ENCODE assay signal across 21 cellular contexts in genomic region chr1:84711091-84711490, GRCh38.
"Had no signal": no experiment of that assay in that cellular context is flagged by ENCODE, and none has a peak within 500 bp of the region (broad histone marks: within the 10 kb centered on the region; RNA-seq: fewer than 3 reads in every experiment).

No MANE protein-coding gene starts in this region.

- H3K27me3 ChIP-seq: heart left ventricle had no signal

- H3K27ac ChIP-seq: lower lobe of right lung, prostate gland had no signal

- H3K9me3 ChIP-seq: heart left ventricle, lower lobe of right lung, prostate gland had no signal

- H3K36me3 ChIP-seq: heart left ventricle, lower lobe of right lung, prostate gland had no signal

- H3K4me1 Mint-ChIP-seq: activated CD4-positive, alpha-beta T cell treated with anti-CD3 and anti-CD28 coated beads, Interleukin-2, amount 10 ng/mL, durations not matched to agents 24 days and 14 days; activated naive CD4-positive, alpha-beta T cell treated with anti-CD3 and anti-CD28 coated beads, Interleukin-2, amount 50 U/mL, for 24 hours had no signal

- H3K36me3 Mint-ChIP-seq: activated naive CD4-positive, alpha-beta T cell treated with anti-CD3 and anti-CD28 coated beads, Interleukin-2, amount 50 U/mL, for 24 hours had no signal

- ATAC-seq: activated CD8-positive, alpha-beta T cell treated with anti-CD3 and anti-CD28 coated beads, Interleukin-2, amount 10 ng/mL, durations not matched to agents 7 days and 5 days; heart left ventricle; left cardiac atrium; lower lobe of right lung; right cardiac atrium had no signal

- H3K27ac Mint-ChIP-seq: activated CD4-positive, alpha-beta T cell treated with anti-CD3 and anti-CD28 coated beads, Interleukin-2, amount 10 ng/mL, durations not matched to agents 24 days and 14 days; activated CD8-positive, alpha-beta T cell treated with anti-CD3 and anti-CD28 coated beads, Interleukin-2, amount 10 ng/mL, durations not matched to agents 7 days and 5 days; activated naive CD4-positive, alpha-beta T cell treated with anti-CD3 and anti-CD28 coated beads, Interleukin-2, amount 50 U/mL, for 24 hours had no signal

- H3K4me3 ChIP-seq: heart left ventricle, lower lobe of right lung, prostate gland, skin epidermis had no signal

- H3K4me1 ChIP-seq: heart left ventricle, lower lobe of right lung, prostate gland had no signal

- H3K27me3 Mint-ChIP-seq: activated naive CD4-positive, alpha-beta T cell treated with anti-CD3 and anti-CD28 coated beads, Interleukin-2, amount 50 U/mL, for 24 hours had no signal

- H3K9me3 Mint-ChIP-seq: activated CD4-positive, alpha-beta T cell treated with anti-CD3 and anti-CD28 coated beads, Interleukin-2, amount 10 ng/mL, durations not matched to agents 24 days and 14 days; activated naive CD4-positive, alpha-beta T cell treated with anti-CD3 and anti-CD28 coated beads, Interleukin-2, amount 50 U/mL, for 24 hours; neural crest cell had no signal

- H3K4me3 Mint-ChIP-seq: activated CD4-positive, alpha-beta T cell treated with anti-CD3 and anti-CD28 coated beads, Interleukin-2, amount 10 ng/mL, durations not matched to agents 24 days and 14 days; activated CD8-positive, alpha-beta T cell treated with anti-CD3 and anti-CD28 coated beads, Interleukin-2, amount 10 ng/mL, durations not matched to agents 7 days and 5 days; activated naive CD4-positive, alpha-beta T cell treated with anti-CD3 and anti-CD28 coated beads, Interleukin-2, amount 50 U/mL, for 24 hours; neural crest cell had no signal

- DNase-seq: activated CD4-positive, alpha-beta T cell treated with anti-CD3 and anti-CD28 coated beads, Interleukin-2, amount 10 ng/mL, durations not matched to agents 24 days and 14 days; activated CD4-positive, CD25-positive, alpha-beta regulatory T cell; activated CD8-positive, alpha-beta memory T cell treated with anti-CD3 and anti-CD28 coated beads, Interleukin-2, amount 50 U/mL, for 4 hours; activated CD8-positive, alpha-beta T cell treated with anti-CD3 and anti-CD28 coated beads, Interleukin-2, amount 10 ng/mL, durations not matched to agents 7 days and 5 days; activated effector memory CD4-positive, alpha-beta T cell treated with anti-CD3 and anti-CD28 coated beads, Interleukin-2, amount 50 U/mL, for 16 hours; activated T-cell treated with anti-CD3 and anti-CD28 coated beads, Interleukin-2, amount 50 U/mL, for 48 hours; caudate nucleus; foreskin fibroblast; heart left ventricle; left cardiac atrium; lower lobe of right lung; midbrain; right cardiac atrium; stimulated activated CD4-positive, alpha-beta T cell treated with anti-CD3 and anti-CD28 coated beads, Interleukin-4, amount 100 ng/mL, for 24 hours; stimulated activated naive CD4-positive, alpha-beta T cell; substantia nigra; trophoblast cell had no signal
